Comparison of ENCODE assay signal across 10 cellular contexts in the genomic region with DNA sequence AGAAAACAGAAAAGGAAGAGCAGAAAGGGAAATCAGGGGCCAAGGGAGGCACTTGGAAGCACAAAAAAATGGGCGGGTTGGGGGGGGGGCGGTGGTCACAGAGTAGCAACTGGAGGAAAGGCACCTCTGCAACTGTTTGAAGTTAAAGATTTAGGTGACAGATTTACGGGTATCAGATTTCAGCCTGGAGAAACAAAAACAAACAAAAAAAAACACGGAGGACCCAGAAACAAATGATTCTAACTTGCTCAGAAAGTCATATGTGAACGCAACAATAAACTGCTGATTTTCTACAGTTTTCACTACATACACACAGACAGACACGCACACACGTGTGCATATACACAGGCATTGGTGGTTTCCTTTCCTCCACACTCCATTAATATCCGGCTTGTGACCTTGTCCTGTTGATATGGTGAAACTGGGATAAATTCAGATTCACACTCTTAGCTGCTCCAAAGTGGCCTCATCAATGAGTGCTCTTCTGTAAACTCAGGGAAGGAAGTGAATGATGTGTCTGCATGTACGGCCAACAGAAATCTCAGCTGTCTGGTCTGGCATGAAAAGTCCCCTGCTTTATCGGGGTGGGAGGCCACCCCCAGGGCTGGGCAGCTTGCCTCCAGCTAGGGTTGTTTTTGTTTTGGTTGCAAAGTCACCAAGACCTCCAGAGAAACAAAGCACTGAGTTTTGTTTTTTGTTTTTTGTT. TPM values are rescaled to one million over a fixed set of nuclear protein-coding genes. Genes with fewer than 3 reads are reported as not detected.
DNase-seq lines count a peak whose midpoint lies in the region; ATAC-seq and TF ChIP-seq lines count a peak whose summit lies in the region.
"Had no signal": no experiment of that assay in that cellular context is flagged by ENCODE, and none has a peak within 500 bp of the region (broad histone marks: within the 10 kb centered on the region; RNA-seq: fewer than 3 reads in every experiment).

No MANE protein-coding gene starts in this region.

- H3K27ac ChIP-seq in BLaER1, result peak overlapping the region; percentile 56
- no peak overlapping the region for H3K27ac ChIP-seq in mesendoderm (ENCODE audit: low read depth, low read length)

- 52 to 55% methylated on average over 10 of the region's 10 CpGs for WGBS in lower leg skin, 2 donors
- WGBS in mesendoderm (ENCODE audit: extremely low coverage, insufficient coverage, low lambda C conversion rate), result no CpG with 5 or more reads among the region's 10 CpGs

- no peak overlapping the region for H3K4me3 ChIP-seq in BLaER1
- no peak overlapping the region for H3K4me3 ChIP-seq in LNCaP clone FGC (ENCODE audit: low read depth, low read length)
- no peak overlapping the region for H3K4me3 ChIP-seq in lower leg skin (ENCODE audit: low read depth, poor library complexity, severe bottlenecking)
- H3K4me3 ChIP-seq in mesendoderm (ENCODE audit: low read length), result no peak overlapping the region

- H4K5ac ChIP-seq in mesendoderm (ENCODE audit: low read length), result no peak overlapping the region

- no peak overlapping the region for H2BK15ac ChIP-seq in mesendoderm (replicated peaks; ENCODE audit: low read depth)

- peak; percentile 32 for DNase-seq in LNCaP clone FGC (ENCODE audit: low read depth)
- peak; percentile 51 to 90 for DNase-seq in lower leg skin (ENCODE audit: low spot score in 2 of 2)
- no peak for DNase-seq in NCI-H345 treated with DMSO at 0.1 percent for 48 hours (lab: John Stamatoyannopoulos, UW; ENCODE audit: unreplicated experiment)
- DNase-seq in NCI-H146 treated with DMSO at 0.1 percent for 48 hours (lab: John Stamatoyannopoulos, UW; ENCODE audit: unreplicated experiment), result no peak
- no peak for DNase-seq in A172 (ENCODE audit: low spot score)
- DNase-seq in mesendoderm, result no peak
- DNase-seq: NCI-H1092; stimulated activated CD4-positive, alpha-beta T cell treated with anti-CD3 and anti-CD28 coated beads, Interleukin-15, amount 100 ng/mL, for 24 hours had no signal

- H3K79me2 ChIP-seq in mesendoderm (ENCODE audit: control insufficient read depth, insufficient read depth, low read length), result no peaks in the 10 kb centered on the region

- no peaks in the 10 kb centered on the region for H4K20me1 ChIP-seq in BLaER1

- H3K18ac ChIP-seq in mesendoderm (ENCODE audit: low read length), result no peak overlapping the region

- H3K9ac ChIP-seq in BLaER1 (peak overlapping the region; percentile 39; the same call in 1 of the 2 replicates), mesendoderm (ENCODE audit: low read length) (no peak overlapping the region)

- H3K79me1 ChIP-seq in mesendoderm (ENCODE audit: low read length), result no peaks in the 10 kb centered on the region

- no peak overlapping the region for H3K4ac ChIP-seq in mesendoderm (ENCODE audit: low read depth, low read length)

- intact Hi-C loops in lower leg skin (cut with DNase I; ENCODE audit: low total_unique reads), result no loop called here

- TF ChIP-seq CTCF in LNCaP clone FGC (IDR thresholded peaks at IDR 0.05; ENCODE audit: control insufficient read depth, extremely low read depth, insufficient read depth) (no peak), lower leg skin (IDR thresholded peaks at IDR 0.05) (no peak)

- H3K4me1 ChIP-seq in BLaER1 (peaks cover 44% of the 10 kb centered on the region), mesendoderm (ENCODE audit: control insufficient read depth, low read depth, low read length) (no peaks in the 10 kb centered on the region)

- H2BK120ac ChIP-seq in mesendoderm (ENCODE audit: low read depth, low read length), result no peak overlapping the region

- no peak overlapping the region for H4K8ac ChIP-seq in mesendoderm (ENCODE audit: low read depth, low read length)

- H3K9me3 ChIP-seq in BLaER1, result peaks cover 7% of the 10 kb centered on the region; the same call in 1 of the 2 replicates

- H3K4me2 ChIP-seq in BLaER1, result peak overlapping the region; percentile 66
- no peak overlapping the region for H3K4me2 ChIP-seq in mesendoderm (ENCODE audit: low read length)

- no peak overlapping the region for H2AK5ac ChIP-seq in mesendoderm (ENCODE audit: low read length)

- H2BK5ac ChIP-seq in mesendoderm (ENCODE audit: low read length), result no peak overlapping the region

- no peak for TF ChIP-seq POLR2A in lower leg skin (IDR thresholded peaks at IDR 0.05)

- no peaks in the 10 kb centered on the region for H3K27me3 ChIP-seq in BLaER1
- no peaks in the 10 kb centered on the region for H3K27me3 ChIP-seq in mesendoderm (ENCODE audit: insufficient read depth, low read length, poor library complexity)

- no peak overlapping the region for H3K23ac ChIP-seq in mesendoderm (ENCODE audit: low read length)

- H3K56ac ChIP-seq in mesendoderm (ENCODE audit: low read length), result no peak overlapping the region

- peak; percentile 12 for ATAC-seq in GM21447 (IDR thresholded peaks at IDR 0.05; ENCODE audit: unreplicated experiment)

- H3K36me3 ChIP-seq in BLaER1, result peaks cover 10% of the 10 kb centered on the region; the same call in 1 of the 2 replicates
- no peaks in the 10 kb centered on the region for H3K36me3 ChIP-seq in mesendoderm (ENCODE audit: control insufficient read depth, insufficient read depth, low read length)

RNA-seq across cellular contexts. Expression of a gene that starts 54.3 kb away (rescaled TPM):
- 10 to 100 TPM; 11.5 to 36.4 (median 19.6) TPM for total RNA-seq in lower leg skin
- 3.0 and 6.4 TPM in 2 replicates for total RNA-seq in A172 (2014; rRNA removed; shearing (Covaris generic))
- polyA plus RNA-seq in mesendoderm (2013, experiment 1 of 2), result 4.0 TPM
- 4.5 TPM for polyA plus RNA-seq in mesendoderm (2013, experiment 2 of 2)

Comparison
In these comparisons a context has a peak if more than half of its experiments do, and no peak if none do; other contexts are left out.
1. DNase-seq: peak in LNCaP clone FGC (single experiment) and lower leg skin (2 of 2); none in NCI-H345 treated with DMSO at 0.1 percent for 48 hours (single experiment), NCI-H146 treated with DMSO at 0.1 percent for 48 hours (single experiment), A172 (single experiment) and mesendoderm (single experiment).